ENCODE assay signal across 8 cellular contexts in genomic region chr12:132489078-132489601, GRCh38. TPM values are rescaled to one million over a fixed set of nuclear protein-coding genes. Genes with fewer than 3 reads are reported as not detected.
DNase-seq lines count a peak whose midpoint lies in the region; ATAC-seq and TF ChIP-seq lines count a peak whose summit lies in the region.

No MANE protein-coding gene starts in this region.

- intact Hi-C loops in thyroid gland (cut with DNase I), result loop anchor here (5.0 kb wide), 1 partner anchor 198 kb away; the partner anchor contains the start of genes POLE and PXMP2

- peak; percentile 76 to 79 for DNase-seq in HL-60 (ENCODE audit: low read depth in 1 of 2, low spot score in 1 of 2)
- DNase-seq in activated CD4-positive, alpha-beta T cell treated with anti-CD3 and anti-CD28 coated beads, Interleukin-2, amount 50 U/mL, for 4 hours, result peak; percentile 39 to 41
- DNase-seq in effector memory CD8-positive, alpha-beta T cell, result peak; percentile 62 to 67 (median 63)
- DNase-seq in thyroid gland, result peak in 1 of 2 donors; percentile 33
- no peak for DNase-seq in G401 (ENCODE audit: low spot score)
- no peak for DNase-seq in OCI-M2 (lab: John Stamatoyannopoulos, UW; ENCODE audit: unreplicated experiment)

- WGBS in thyroid gland, 2 donors, result 9% methylated on average over 4 to 23 of the region's 46 CpGs

- in situ Hi-C loops in G401 (cut with HindIII; ENCODE audit: low sequenced_read_pairs), result no loop called here

- peaks cover 33% of the 10 kb centered on the region for H3K79me2 ChIP-seq in neural cell (replicated peaks; ENCODE audit: insufficient read depth, low read length)

- peaks cover 25 to 33% of the 10 kb centered on the region in 2 donors for H3K4me1 ChIP-seq in thyroid gland

- H3K9ac ChIP-seq in neural cell (ENCODE audit: low read length), result peak overlapping the region; percentile 53

- peaks cover 56 to 64% of the 10 kb centered on the region in 2 donors for H3K4me1 Mint-ChIP-seq in effector memory CD8-positive, alpha-beta T cell (ENCODE audit: low read depth in 2 of 2)

- no peak for TF ChIP-seq EP300 in neural cell (conservative IDR thresholded peaks at IDR 0.05; ENCODE audit: poor library complexity, severe bottlenecking)

- no peak for TF ChIP-seq POLR2A in thyroid gland (IDR thresholded peaks at IDR 0.05)

- no peak for TF ChIP-seq RAD21 in neural cell (conservative IDR thresholded peaks at IDR 0.05)

- H3K27ac ChIP-seq in HL-60 (replicated peaks) (peak overlapping the region; percentile 100), neural cell (ENCODE audit: low read length) (no peak overlapping the region), thyroid gland (peak overlapping the region in 2 of 3 donors; percentile 41 to 74)

- H3K4me3 ChIP-seq in HL-60 (replicated peaks; ENCODE audit: insufficient read depth, low read length) (peak overlapping the region; percentile 63), neural cell (ENCODE audit: low read length) (peak overlapping the region; percentile 67), thyroid gland (replicated peaks in 1 of 3) (peak overlapping the region; percentile 10 to 86 (median 75))

- H3K9me3 Mint-ChIP-seq in effector memory CD8-positive, alpha-beta T cell, result no peaks in the 10 kb centered on the region

- H2AFZ ChIP-seq in neural cell (ENCODE audit: low read depth, low read length), result peak overlapping the region; percentile 14

- H4K20me1 ChIP-seq in neural cell (ENCODE audit: insufficient read depth), result peaks cover 24% of the 10 kb centered on the region

- H3F3A ChIP-seq in neural cell (ENCODE audit: insufficient read depth, low read length, poor library complexity, severe bottlenecking), result no peaks in the 10 kb centered on the region

- no peaks in the 10 kb centered on the region for H3K9me3 ChIP-seq in neural cell (ENCODE audit: low read length)
- no peaks in the 10 kb centered on the region for H3K9me3 ChIP-seq in thyroid gland

- TF ChIP-seq CTCF in HL-60 (IDR thresholded peaks at IDR 0.05; ENCODE audit: insufficient read depth, low read length) (no peak), neural cell (IDR thresholded peaks at IDR 0.05; ENCODE audit: poor library complexity, severe bottlenecking) (no peak), thyroid gland (IDR thresholded peaks at IDR 0.05) (no peak)

- H3K4me3 Mint-ChIP-seq in effector memory CD8-positive, alpha-beta T cell, result peak overlapping the region; percentile 90 to 94

- peaks cover 15% of the 10 kb centered on the region for H3K36me3 Mint-ChIP-seq in effector memory CD8-positive, alpha-beta T cell (ENCODE audit: insufficient read depth)

- peak overlapping the region; percentile 94 to 95 for H3K27ac Mint-ChIP-seq in effector memory CD8-positive, alpha-beta T cell

- no peaks in the 10 kb centered on the region for H3K9me2 ChIP-seq in neural cell (ENCODE audit: insufficient read depth, low read length)

- no peak overlapping the region for H3K4me2 ChIP-seq in neural cell (ENCODE audit: low read length)

- no peaks in the 10 kb centered on the region for H3K36me3 ChIP-seq in neural cell (ENCODE audit: insufficient read depth, low read length)
- no peaks in the 10 kb centered on the region for H3K36me3 ChIP-seq in thyroid gland

- no peaks in the 10 kb centered on the region for H3K27me3 ChIP-seq in HL-60 (ENCODE audit: insufficient read depth, poor library complexity, severe bottlenecking)
- no peaks in the 10 kb centered on the region for H3K27me3 ChIP-seq in neural cell (ENCODE audit: insufficient read depth, low read depth, low read length)
- no peaks in the 10 kb centered on the region for H3K27me3 ChIP-seq in thyroid gland

- ATAC-seq in GM18909 (IDR thresholded peaks at IDR 0.05; ENCODE audit: poor library complexity, unreplicated experiment), result peak; percentile 27
- ATAC-seq in effector memory CD8-positive, alpha-beta T cell (replicated peaks), result peak; percentile 58

- H3K27me3 Mint-ChIP-seq in effector memory CD8-positive, alpha-beta T cell, result no peaks in the 10 kb centered on the region

TF ChIP-seq in neural cell, 6 proteins besides CTCF, POLR2A, EP300 and RAD21:
- no peak for TF ChIP-seq EZH2 (IDR thresholded peaks at IDR 0.05; ENCODE audit: borderline replicate concordance, insufficient read depth, low read length, poor library complexity, severe bottlenecking)
- TF ChIP-seq REST (IDR thresholded peaks at IDR 0.05; ENCODE audit: borderline replicate concordance), result no peak
- no peak for TF ChIP-seq POLR2AphosphoS5 (IDR thresholded peaks at IDR 0.05)
- no peak for TF ChIP-seq SMC3 (conservative IDR thresholded peaks at IDR 0.05; ENCODE audit: poor library complexity)
- no peak for TF ChIP-seq TAF1 (IDR thresholded peaks at IDR 0.05; ENCODE audit: low read depth)
- TF ChIP-seq MXI1 (conservative IDR thresholded peaks at IDR 0.05; ENCODE audit: poor library complexity, severe bottlenecking), result no peak

RNA-seq across cellular contexts. Expression of gene FBRSL1, which starts 0.8 kb away (rescaled TPM):
- 11.9 and 37.0 TPM in 2 replicates for polyA plus RNA-seq in neural cell
- 19.3 and 23.6 TPM in 2 replicates for polyA minus RNA-seq in neural cell
- total RNA-seq in thyroid gland, result 10 to 100 TPM in 2 of 4 donors, 1 to 10 TPM in 2; 9.2 to 19.7 (median 12.0) TPM
- total RNA-seq in G401 (2014; rRNA removed; shearing (Covaris generic)), result 9.5 and 10.2 TPM in 2 replicates

Comparison
In these comparisons a context has a peak if more than half of its experiments do, and no peak if none do; other contexts are left out.
1. DNase-seq: peak in HL-60 (2 of 2), activated CD4-positive, alpha-beta T cell treated with anti-CD3 and anti-CD28 coated beads, Interleukin-2, amount 50 U/mL, for 4 hours (2 of 2) and effector memory CD8-positive, alpha-beta T cell (3 of 3); none in G401 (single experiment) and OCI-M2 (single experiment).
2. Peak in every context shown above with its lines, with median percentiles within 50 percentile points of each other: H3K4me3 ChIP-seq.